In the genomic region with DNA sequence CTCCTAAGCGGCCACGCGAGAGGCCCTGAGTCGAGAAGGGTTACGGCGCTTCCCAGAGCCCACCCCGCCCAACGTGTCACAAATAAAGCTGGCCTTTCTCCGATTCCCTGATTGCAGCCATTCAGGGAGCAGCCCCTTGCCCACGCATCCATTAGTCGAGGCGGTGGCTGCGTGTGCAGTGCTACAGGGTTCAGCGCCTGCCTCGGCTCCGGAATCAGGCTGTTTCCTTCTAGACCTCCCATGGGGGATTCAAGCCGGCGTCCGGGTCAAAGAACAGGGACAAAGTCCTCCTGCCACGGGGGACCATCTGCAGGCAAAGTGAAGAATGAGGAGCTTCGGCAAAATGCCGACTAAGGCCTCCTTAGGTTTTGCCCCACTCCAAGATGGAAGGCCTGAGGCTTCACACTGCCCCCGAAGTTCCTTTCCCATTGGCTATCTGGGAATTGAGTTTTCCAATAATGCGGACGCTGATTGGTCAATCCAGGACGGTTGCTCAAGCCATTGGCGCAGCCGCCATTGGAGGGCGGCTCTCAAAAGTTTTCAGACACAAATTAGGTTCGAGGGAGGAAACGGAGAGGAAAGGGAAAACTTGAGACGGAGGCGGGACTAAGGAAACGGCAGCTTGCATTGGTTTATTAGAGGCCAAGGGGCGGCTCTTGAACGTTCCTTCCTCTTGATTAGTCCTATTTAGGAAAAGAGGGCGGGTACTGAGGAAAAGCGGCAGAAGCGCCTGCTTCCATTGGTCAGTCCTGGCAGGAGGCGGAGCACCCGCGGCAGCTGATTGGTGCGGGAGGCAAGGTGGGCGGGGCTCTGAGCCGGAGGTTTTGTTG, we compare ENCODE assay signal across 8 cellular contexts. TPM values are rescaled to one million over a fixed set of nuclear protein-coding genes. Genes with fewer than 3 reads are reported as not detected.
DNase-seq lines count a peak whose midpoint lies in the region; ATAC-seq and TF ChIP-seq lines count a peak whose summit lies in the region.

No MANE protein-coding gene starts in this region.

- WGBS in esophagus squamous epithelium, 2 donors = 0 to 1% methylated on average over 6 to 18 of the region's 45 CpGs

- 0 out of 2 replicates have a peak, but pooled peaks cover 2% of the 10 kb centered on the region for H4K20me1 ChIP-seq in DND-41 (ENCODE audit: insufficient read depth, low read length)

- H3K27ac ChIP-seq in DND-41 (ENCODE audit: low read length) = peak overlapping the region; percentile 87
- H3K27ac ChIP-seq in KOPT-K1 (ENCODE audit: low read depth, low read length, poor library complexity, severe bottlenecking) = peak overlapping the region; percentile 82
- H3K27ac ChIP-seq in Peyer's patch = peak overlapping the region; percentile 78 to 89 (median 86)
- H3K27ac ChIP-seq in esophagus squamous epithelium = peak overlapping the region; percentile 90 to 94 (median 92)
- H3K27ac ChIP-seq in muscle layer of duodenum (ENCODE audit: low read length) = peak overlapping the region; percentile 90

- no peaks in the 10 kb centered on the region for H3K27me3 ChIP-seq in DND-41 (ENCODE audit: insufficient read depth, low read length, poor library complexity)
- H3K27me3 ChIP-seq in Peyer's patch = no peaks in the 10 kb centered on the region
- H3K27me3 ChIP-seq in esophagus squamous epithelium = no peaks in the 10 kb centered on the region
- H3K27me3 ChIP-seq in muscle layer of duodenum (ENCODE audit: low read depth, low read length) = no peaks in the 10 kb centered on the region

- peak overlapping the region; percentile 88 for H3K4me2 ChIP-seq in DND-41 (ENCODE audit: insufficient read depth, low read length)

- ATAC-seq in DND-41 (ENCODE audit: insufficient read depth, low read depth) (peak; percentile 89), GM21825 (IDR thresholded peaks at IDR 0.05; ENCODE audit: unreplicated experiment) (peak; percentile 84)

- peak overlapping the region; percentile 77 for H3K9ac ChIP-seq in DND-41 (ENCODE audit: low read depth, low read length)

- H3K9me3 ChIP-seq in DND-41 (ENCODE audit: insufficient read depth, low read length, severe bottlenecking) = peaks cover 2% of the 10 kb centered on the region
- peaks cover 12% of the 10 kb centered on the region for H3K9me3 ChIP-seq in KOPT-K1 (ENCODE audit: insufficient read depth, low read length, poor library complexity, severe bottlenecking)
- H3K9me3 ChIP-seq in Peyer's patch = no peaks in the 10 kb centered on the region
- H3K9me3 ChIP-seq in esophagus squamous epithelium = no peaks in the 10 kb centered on the region
- H3K9me3 ChIP-seq in muscle layer of duodenum (ENCODE audit: control insufficient read depth in 1 of 2, low read length in 2 of 2) = no peaks in the 10 kb centered on the region

- H2AFZ ChIP-seq in DND-41 (ENCODE audit: low read depth, low read length) = peak overlapping the region; percentile 78

- H3K4me3 ChIP-seq in DND-41 (ENCODE audit: low read depth in 1 of 2, low read length in 2 of 2) (peak overlapping the region; percentile 74 to 80), Peyer's patch (peak overlapping the region; percentile 86 to 98 (median 96)), esophagus squamous epithelium (peak overlapping the region; percentile 83 to 97 (median 90)), muscle layer of duodenum (ENCODE audit: low read depth in 1 of 2, low read length in 2 of 2) (peak overlapping the region; percentile 94 to 95)

- H3K36me3 ChIP-seq in DND-41 (ENCODE audit: insufficient read depth, low read length) (peaks cover 32% of the 10 kb centered on the region), KOPT-K1 (ENCODE audit: insufficient read depth, low read length) (peaks cover 21% of the 10 kb centered on the region; the same call in 1 of the 2 replicates), Peyer's patch (no peaks in the 10 kb centered on the region), esophagus squamous epithelium (no peaks in the 10 kb centered on the region), muscle layer of duodenum (ENCODE audit: control insufficient read depth in 1 of 2, insufficient read depth in 2 of 2, low read length in 2 of 2) (no peaks in the 10 kb centered on the region)

- TF ChIP-seq CTCF in DND-41 (IDR thresholded peaks at IDR 0.05; ENCODE audit: borderline replicate concordance, extremely low read depth, low read length, poor library complexity, severe bottlenecking) = no peak
- TF ChIP-seq CTCF in Peyer's patch (IDR thresholded peaks at IDR 0.05) = no peak
- TF ChIP-seq CTCF in esophagus squamous epithelium (IDR thresholded peaks at IDR 0.05) = no peak

- DNase-seq in DND-41 (peak; percentile 100), Peyer's patch (peak; percentile 98 to 99 (median 99)), activated T-helper 1 cell treated with Interleukin-2 at 50 U/mL for 16 hours (ENCODE audit: low read depth) (peak; percentile 96), esophagus squamous epithelium (lab: John Stamatoyannopoulos, UW) (peak; percentile 96)
- DNase-seq in stimulated activated CD8-positive, alpha-beta memory T cell treated with anti-CD3 and anti-CD28 coated beads, Interleukin-7, amount 100 ng/mL, for 24 hours (ENCODE audit: low read depth) = peak; percentile 94

- intact Hi-C loops in esophagus squamous epithelium (cut with DNase I) = no loop called here

- TF ChIP-seq POLR2A in Peyer's patch (IDR thresholded peaks at IDR 0.05) (peak in 1 of 2 donors; percentile 49), esophagus squamous epithelium (IDR thresholded peaks at IDR 0.05) (peak in 1 of 4 donors; percentile 65)

- peaks cover 40% of the 10 kb centered on the region for H3K4me1 ChIP-seq in DND-41 (ENCODE audit: insufficient read depth, low read length)
- H3K4me1 ChIP-seq in Peyer's patch = peaks cover 0 to 24% (median 12%) of the 10 kb centered on the region in 4 donors
- peaks cover 24 to 37% (median 24%) of the 10 kb centered on the region in 3 donors for H3K4me1 ChIP-seq in esophagus squamous epithelium
- H3K4me1 ChIP-seq in muscle layer of duodenum (ENCODE audit: control insufficient read depth in 1 of 2, insufficient read depth in 2 of 2, low read length in 2 of 2) = peaks cover 0 to 21% of the 10 kb centered on the region in 2 donors

- H3K79me2 ChIP-seq in DND-41 (ENCODE audit: insufficient read depth, low read length) = peaks cover 44% of the 10 kb centered on the region

RNA-seq across cellular contexts. Expression of gene KATNB1, which starts 0.4 kb away (rescaled TPM):
- total RNA-seq in Peyer's patch = 10 to 100 TPM; 17.7 to 27.1 (median 21.7) TPM
- total RNA-seq in esophagus squamous epithelium = 10 to 100 TPM; 16.8 to 30.2 (median 21.0) TPM

RNA-seq across cellular contexts. Expression of gene DRC7, which starts 40.5 kb away (rescaled TPM):
- total RNA-seq in Peyer's patch (not detected), esophagus squamous epithelium (under 1 TPM in 1 of 4 donors, not detected in 3; 0.79 TPM)

Comparison
In these comparisons a context has a peak if more than half of its experiments do, and no peak if none do; other contexts are left out.
1. Peak in every context shown above with its lines: DNase-seq, ATAC-seq, H3K4me3 ChIP-seq and H3K27ac ChIP-seq.